2 cellular contexts compared by ENCODE assay signal in genomic region chr9:69180200-69180599, GRCh38.
A peak's percentile ranks its signal among the peaks of the same experiment; 100 is the strongest.
TF ChIP-seq lines count a peak whose summit lies in the region.

No MANE protein-coding gene starts in this region.

TF ChIP-seq in GM12878, 131 proteins besides CTCF, POLR2A, EP300 and RAD21:
- TF ChIP-seq REST (IDR thresholded peaks at IDR 0.05; ENCODE audit: low read depth, low read length) (no peak), SRF (IDR thresholded peaks at IDR 0.05; ENCODE audit: low read depth in 2 of 2, low read length in 2 of 2) (no peak), SIX5 (IDR thresholded peaks at IDR 0.05; ENCODE audit: low read depth, low read length, severe bottlenecking) (no peak)
TF ChIP-seq in GM12878: peak in this region for 0.

TF ChIP-seq in HepG2, 621 proteins besides CTCF, POLR2A, EP300 and RAD21:
- 0 out of 2 replicates have a peak, but pooled peaks have one; percentile 35 for TF ChIP-seq KAT7 (CRISPR knock-in tag; IDR thresholded peaks at IDR 0.05; ENCODE audit: borderline replicate concordance)
- TF ChIP-seq, protein P1, sequence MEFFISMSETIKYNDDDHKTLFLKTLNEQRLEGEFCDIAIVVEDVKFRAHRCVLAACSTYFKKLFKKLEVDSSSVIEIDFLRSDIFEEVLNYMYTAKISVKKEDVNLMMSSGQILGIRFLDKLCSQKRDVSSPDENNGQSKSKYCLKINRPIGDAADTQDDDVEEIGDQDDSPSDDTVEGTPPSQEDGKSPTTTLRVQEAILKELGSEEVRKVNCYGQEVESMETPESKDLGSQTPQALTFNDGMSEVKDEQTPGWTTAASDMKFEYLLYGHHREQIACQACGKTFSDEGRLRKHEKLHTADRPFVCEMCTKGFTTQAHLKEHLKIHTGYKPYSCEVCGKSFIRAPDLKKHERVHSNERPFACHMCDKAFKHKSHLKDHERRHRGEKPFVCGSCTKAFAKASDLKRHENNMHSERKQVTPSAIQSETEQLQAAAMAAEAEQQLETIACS (CRISPR knock-in tag; IDR thresholded peaks at IDR 0.05), result no peak
- TF ChIP-seq ZNF652 (CRISPR knock-in tag; IDR thresholded peaks at IDR 0.05; ENCODE audit: borderline replicate concordance, low read depth), result peak; percentile 74; the same call in 1 of the 2 replicates
